ENCODE assay signal across 2 cellular contexts in the genomic region with DNA sequence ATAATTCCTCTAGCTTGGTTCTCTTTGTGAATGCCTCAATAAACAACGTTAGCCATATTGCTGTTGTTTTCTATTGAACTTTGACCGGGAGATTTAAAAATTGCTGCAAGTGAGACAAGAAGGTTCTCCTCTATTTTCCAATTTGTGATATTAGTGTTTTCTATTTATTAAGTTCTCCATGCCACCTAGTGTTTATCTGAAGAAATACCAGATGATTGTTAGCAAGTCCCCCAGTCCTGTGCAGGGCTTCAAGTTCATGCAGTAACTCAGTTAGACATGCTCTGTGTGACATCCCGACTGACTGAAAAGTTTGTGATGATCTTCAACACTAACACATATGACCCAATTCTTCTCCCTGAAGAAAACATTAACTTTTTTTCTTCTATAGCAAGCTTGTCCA.
TF ChIP-seq lines count a peak whose summit lies in the region.

No MANE protein-coding gene starts in this region.

TF ChIP-seq in IMR-90, 13 proteins besides CTCF, POLR2A, EP300 and RAD21 (continued from another document):
- TF ChIP-seq, protein P1, sequence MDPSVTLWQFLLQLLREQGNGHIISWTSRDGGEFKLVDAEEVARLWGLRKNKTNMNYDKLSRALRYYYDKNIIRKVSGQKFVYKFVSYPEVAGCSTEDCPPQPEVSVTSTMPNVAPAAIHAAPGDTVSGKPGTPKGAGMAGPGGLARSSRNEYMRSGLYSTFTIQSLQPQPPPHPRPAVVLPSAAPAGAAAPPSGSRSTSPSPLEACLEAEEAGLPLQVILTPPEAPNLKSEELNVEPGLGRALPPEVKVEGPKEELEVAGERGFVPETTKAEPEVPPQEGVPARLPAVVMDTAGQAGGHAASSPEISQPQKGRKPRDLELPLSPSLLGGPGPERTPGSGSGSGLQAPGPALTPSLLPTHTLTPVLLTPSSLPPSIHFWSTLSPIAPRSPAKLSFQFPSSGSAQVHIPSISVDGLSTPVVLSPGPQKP (IDR thresholded peaks at IDR 0.05; ENCODE audit: borderline replicate concordance, low read depth, low read length) = no peak
- no peak for TF ChIP-seq RFX5 (IDR thresholded peaks at IDR 0.05; ENCODE audit: low read depth, low read length)
TF ChIP-seq in IMR-90: peak in this region for 0.

TF ChIP-seq in neural cell, 6 proteins besides CTCF, POLR2A, EP300 and RAD21 (continued from another document):
- TF ChIP-seq, protein P2, sequence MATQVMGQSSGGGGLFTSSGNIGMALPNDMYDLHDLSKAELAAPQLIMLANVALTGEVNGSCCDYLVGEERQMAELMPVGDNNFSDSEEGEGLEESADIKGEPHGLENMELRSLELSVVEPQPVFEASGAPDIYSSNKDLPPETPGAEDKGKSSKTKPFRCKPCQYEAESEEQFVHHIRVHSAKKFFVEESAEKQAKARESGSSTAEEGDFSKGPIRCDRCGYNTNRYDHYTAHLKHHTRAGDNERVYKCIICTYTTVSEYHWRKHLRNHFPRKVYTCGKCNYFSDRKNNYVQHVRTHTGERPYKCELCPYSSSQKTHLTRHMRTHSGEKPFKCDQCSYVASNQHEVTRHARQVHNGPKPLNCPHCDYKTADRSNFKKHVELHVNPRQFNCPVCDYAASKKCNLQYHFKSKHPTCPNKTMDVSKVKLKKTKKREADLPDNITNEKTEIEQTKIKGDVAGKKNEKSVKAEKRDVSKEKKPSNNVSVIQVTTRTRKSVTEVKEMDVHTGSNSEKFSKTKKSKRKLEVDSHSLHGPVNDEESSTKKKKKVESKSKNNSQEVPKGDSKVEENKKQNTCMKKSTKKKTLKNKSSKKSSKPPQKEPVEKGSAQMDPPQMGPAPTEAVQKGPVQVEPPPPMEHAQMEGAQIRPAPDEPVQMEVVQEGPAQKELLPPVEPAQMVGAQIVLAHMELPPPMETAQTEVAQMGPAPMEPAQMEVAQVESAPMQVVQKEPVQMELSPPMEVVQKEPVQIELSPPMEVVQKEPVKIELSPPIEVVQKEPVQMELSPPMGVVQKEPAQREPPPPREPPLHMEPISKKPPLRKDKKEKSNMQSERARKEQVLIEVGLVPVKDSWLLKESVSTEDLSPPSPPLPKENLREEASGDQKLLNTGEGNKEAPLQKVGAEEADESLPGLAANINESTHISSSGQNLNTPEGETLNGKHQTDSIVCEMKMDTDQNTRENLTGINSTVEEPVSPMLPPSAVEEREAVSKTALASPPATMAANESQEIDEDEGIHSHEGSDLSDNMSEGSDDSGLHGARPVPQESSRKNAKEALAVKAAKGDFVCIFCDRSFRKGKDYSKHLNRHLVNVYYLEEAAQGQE (IDR thresholded peaks at IDR 0.05; ENCODE audit: borderline replicate concordance) = no peak
TF ChIP-seq in neural cell: peak in this region for 1.
